In the genomic region with DNA sequence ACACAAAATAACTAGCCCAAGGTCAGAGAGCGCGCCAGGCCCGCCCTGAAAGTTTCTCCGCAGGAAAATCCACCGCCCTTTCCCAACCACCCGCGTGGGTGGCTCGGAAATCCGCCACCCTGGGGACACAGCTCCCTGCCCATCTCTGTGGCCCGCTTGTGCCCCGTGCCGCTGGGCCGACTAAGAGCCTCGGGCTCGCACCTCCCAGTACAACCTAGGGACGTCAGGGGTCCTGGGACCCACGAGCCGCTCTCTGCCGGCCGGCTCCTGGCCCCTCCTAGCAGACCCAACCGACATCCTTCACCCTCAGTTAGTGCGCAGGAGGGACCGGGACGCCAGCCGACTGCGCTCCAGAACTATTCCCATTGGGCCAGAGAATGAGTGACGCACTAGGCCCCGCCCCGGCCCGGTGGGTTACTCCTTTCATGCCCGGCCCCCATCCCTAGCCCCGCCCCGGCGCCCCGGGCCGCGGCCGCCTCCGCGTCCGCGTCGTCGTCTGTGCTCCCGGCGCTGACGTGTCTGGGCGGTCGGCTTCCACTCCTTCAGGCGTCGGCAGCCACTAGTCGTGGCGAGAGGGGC, we compare ENCODE assay signal across 8 cellular contexts. TPM values are rescaled to one million over a fixed set of nuclear protein-coding genes. Genes with fewer than 3 reads are reported as not detected.
DNase-seq lines count a peak whose midpoint lies in the region; ATAC-seq, FAIRE-seq and TF ChIP-seq lines count a peak whose summit lies in the region.

No MANE protein-coding gene starts in this region.

- TF ChIP-seq EP300 in HepG2 (IDR thresholded peaks at IDR 0.05; ENCODE audit: low read depth in 2 of 2, low read length in 2 of 2) (no peak), HepG2 (CRISPR knock-in tag; IDR thresholded peaks at IDR 0.05; ENCODE audit: borderline replicate concordance) (no peak)

- H3K9ac ChIP-seq in HepG2 (ENCODE audit: insufficient read depth, low read depth, low read length): peak overlapping the region; percentile 97

- TF ChIP-seq CTCF in C4-2B (conservative IDR thresholded peaks at IDR 0.05): no peak
- TF ChIP-seq CTCF in HepG2 (CRISPR knock-in tag; IDR thresholded peaks at IDR 0.05): no peak

- in situ Hi-C loops in HepG2 (cut with HindIII; ENCODE audit: extremely low pct_ligation_motif_present, low pct_unique_long_range_greater_than_20kb): no loop called here

- TF ChIP-seq RAD21 in HepG2 (CRISPR knock-in tag; IDR thresholded peaks at IDR 0.05): no peak

- H2AFZ ChIP-seq in HepG2 (ENCODE audit: low read length): no peak overlapping the region

- peak overlapping the region; percentile 84 for H3K4me2 ChIP-seq in HepG2 (ENCODE audit: low read depth, low read length)

- H3K36me3 ChIP-seq in HepG2 (replicated peaks in 1 of 2; ENCODE audit: control insufficient read depth in 1 of 2, insufficient read depth in 2 of 2, low read length in 2 of 2): peaks cover 0 to 4% of the 10 kb centered on the region in 2 experiments; a peak in 1 of 5 replicates

- CTCF ChIA-PET in HepG2 (lab: Yijun Ruan, JAX; ENCODE audit: low intra/inter-chr PET ratio, low total read pairs): no interaction called here

- peak overlapping the region; percentile 98 for H3K27ac ChIP-seq in C4-2B
- peak overlapping the region; percentile 95 for H3K27ac ChIP-seq in HepG2 (ENCODE audit: extremely low read length, insufficient read depth, low read length)

- ATAC-seq in GM19372 (IDR thresholded peaks at IDR 0.05; ENCODE audit: low read depth, unreplicated experiment) (peak; percentile 90), HG03521 (IDR thresholded peaks at IDR 0.05; ENCODE audit: unreplicated experiment) (peak; percentile 95), HepG2 (peak; percentile 94)

- peaks cover 45% of the 10 kb centered on the region for H3K79me2 ChIP-seq in HepG2 (ENCODE audit: insufficient read depth, low read length)

- POLR2A ChIA-PET in HepG2 (lab: Yijun Ruan, JAX): interaction anchor here (1.0 to 1.5 kb wide), 2 partner anchors 12 to 35 kb away, joined by 3 to 9 read pairs; no protein-coding TSS in a partner anchor

- 2% methylated on average over 10 of the region's 53 CpGs for WGBS in HepG2 (ENCODE audit: low lambda C conversion rate)

- H3K9me3 ChIP-seq in HepG2 (ENCODE audit: low read length): no peaks in the 10 kb centered on the region

- intact Hi-C loops in HepG2 (cut with micrococcal nuclease; ENCODE audit: unreplicated experiment): loop anchor here (2.0 to 5.0 kb wide), 2 partner anchors 36 to 62 kb away; no protein-coding TSS in a partner anchor

- FAIRE-seq in HepG2 (lab: Jason Lieb, UNC): no peak

- no peaks in the 10 kb centered on the region; a peak in 1 of 5 replicates for H3K27me3 ChIP-seq in HepG2 (ENCODE audit: control insufficient read depth in 1 of 2, insufficient read depth in 2 of 2, low read length in 2 of 2)

- peaks cover 43% of the 10 kb centered on the region for H3K4me1 ChIP-seq in HepG2 (ENCODE audit: insufficient read depth, low read length)

- TF ChIP-seq POLR2A in HepG2 (IDR thresholded peaks at IDR 0.05; ENCODE audit: insufficient read depth in 1 of 2, low read depth in 2 of 2, low read length in 2 of 2): peak in 1 of 2 experiments; percentile 28; a peak in 2 of 4 replicates

- H4K20me1 ChIP-seq in HepG2 (ENCODE audit: insufficient read depth, low read length): peaks cover 11% of the 10 kb centered on the region; the same call in 1 of the 2 replicates

- DNase-seq in NCI-H69 (lab: John Stamatoyannopoulos, UW) (peak; percentile 99), dedifferentiated amniotic fluid mesenchymal stem cell (ENCODE audit: extremely low spot score) (peak; percentile 97), HepG2 (ENCODE audit: low spot score) (peak; percentile 93)
- DNase-seq in activated CD4-positive, alpha-beta T cell treated with anti-CD3 and anti-CD28 coated beads, Interleukin-2, amount 50 U/mL, for 1 hour: peak; percentile 99
- DNase-seq in stimulated activated CD4-positive, alpha-beta T cell treated with anti-CD3 and anti-CD28 coated beads, Interleukin-2, amount 100 ng/mL, for 48 hours: peak; percentile 96 to 98

- H3K4me3 ChIP-seq in HepG2 (replicated peaks in 1 of 3; ENCODE audit: insufficient read depth in 1 of 3, low read depth in 2 of 3, low read length in 3 of 3): peak overlapping the region; percentile 79 to 100 (median 96)

- BruUV-seq in HepG2 (replicated peaks; lab: Mats Ljungman, UMichigan): no TSS peak

TF ChIP-seq in HepG2, 621 proteins besides CTCF, POLR2A, EP300 and RAD21 (continues in another document):
- TF ChIP-seq, protein P1, sequence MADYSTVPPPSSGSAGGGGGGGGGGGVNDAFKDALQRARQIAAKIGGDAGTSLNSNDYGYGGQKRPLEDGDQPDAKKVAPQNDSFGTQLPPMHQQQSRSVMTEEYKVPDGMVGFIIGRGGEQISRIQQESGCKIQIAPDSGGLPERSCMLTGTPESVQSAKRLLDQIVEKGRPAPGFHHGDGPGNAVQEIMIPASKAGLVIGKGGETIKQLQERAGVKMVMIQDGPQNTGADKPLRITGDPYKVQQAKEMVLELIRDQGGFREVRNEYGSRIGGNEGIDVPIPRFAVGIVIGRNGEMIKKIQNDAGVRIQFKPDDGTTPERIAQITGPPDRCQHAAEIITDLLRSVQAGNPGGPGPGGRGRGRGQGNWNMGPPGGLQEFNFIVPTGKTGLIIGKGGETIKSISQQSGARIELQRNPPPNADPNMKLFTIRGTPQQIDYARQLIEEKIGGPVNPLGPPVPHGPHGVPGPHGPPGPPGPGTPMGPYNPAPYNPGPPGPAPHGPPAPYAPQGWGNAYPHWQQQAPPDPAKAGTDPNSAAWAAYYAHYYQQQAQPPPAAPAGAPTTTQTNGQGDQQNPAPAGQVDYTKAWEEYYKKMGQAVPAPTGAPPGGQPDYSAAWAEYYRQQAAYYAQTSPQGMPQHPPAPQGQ (CRISPR knock-in tag; IDR thresholded peaks at IDR 0.05; ENCODE audit: borderline replicate concordance): no peak
- TF ChIP-seq PAX8 (CRISPR knock-in tag; IDR thresholded peaks at IDR 0.05; ENCODE audit: borderline replicate concordance): 0 out of 2 replicates have a peak, but pooled peaks have one; percentile 32
- TF ChIP-seq SMAD3 (CRISPR knock-in tag; IDR thresholded peaks at IDR 0.05): no peak
- TF ChIP-seq PITX1 (CRISPR knock-in tag; IDR thresholded peaks at IDR 0.05): no peak
- no peak for TF ChIP-seq ATRX (CRISPR knock-in tag; IDR thresholded peaks at IDR 0.05; ENCODE audit: borderline replicate concordance)
- no peak; the same call in 1 of the 2 replicates for TF ChIP-seq ZBED4 (CRISPR knock-in tag; IDR thresholded peaks at IDR 0.05; ENCODE audit: borderline replicate concordance)
- TF ChIP-seq ZNF232 (CRISPR knock-in tag; IDR thresholded peaks at IDR 0.05; ENCODE audit: borderline replicate concordance): no peak

RNA-seq across cellular contexts. Expression of gene UAP1, which starts 0.4 kb away (rescaled TPM):
- total RNA-seq in HepG2 (2016; rRNA removed; fragmentation: Illumina TruSeq; extraction: Trizol): 117 and 162 TPM in 2 replicates
- 62.4 and 68.0 TPM in 2 replicates for total RNA-seq in HepG2 (2016; cell fraction: cytosol; rRNA removed; fragmentation: Illumina TruSeq; extraction: Trizol; ENCODE audit: low read depth)
- 109 and 140 TPM in 2 replicates for total RNA-seq in HepG2 (2016; cell fraction: insoluble cytoplasmic fraction; rRNA removed; fragmentation: Illumina TruSeq; extraction: Trizol)
- total RNA-seq in HepG2 (2016; cell fraction: membrane; rRNA removed; fragmentation: Illumina TruSeq; extraction: Trizol): 135 and 144 TPM in 2 replicates
- total RNA-seq in HepG2 (2016; cell fraction: nucleus; rRNA removed; fragmentation: Illumina TruSeq; extraction: Trizol): 66.8 and 67.6 TPM in 2 replicates
- polyA plus RNA-seq in HepG2 (2011; rRNA removed): 37.9 and 48.4 TPM in 2 replicates
- polyA plus RNA-seq in HepG2 (2011; cell fraction: cytosol; rRNA removed): 20.2 and 33.8 TPM in 2 replicates
- 18.1 and 22.9 TPM in 2 replicates for polyA plus RNA-seq in HepG2 (2011; cell fraction: nucleus; rRNA removed)
- polyA plus RNA-seq in HepG2 (2012): 51.4 and 61.8 TPM in 2 replicates
- polyA plus RNA-seq in HepG2 (2016; cell fraction: cytosol; fragmentation: Illumina TruSeq; extraction: Trizol; ENCODE audit: low read depth): 57.2 and 59.6 TPM in 2 replicates
- 107 and 111 TPM in 2 replicates for polyA plus RNA-seq in HepG2 (2016; cell fraction: insoluble cytoplasmic fraction; fragmentation: Illumina TruSeq; extraction: Trizol; ENCODE audit: low read depth)
- polyA plus RNA-seq in HepG2 (2016; cell fraction: membrane; fragmentation: Illumina TruSeq; extraction: Trizol; ENCODE audit: low read depth): 89.8 and 91.7 TPM in 2 replicates
- 62.8 and 91.5 TPM in 2 replicates for polyA plus RNA-seq in HepG2 (2016; cell fraction: nucleus; fragmentation: Illumina TruSeq; extraction: Trizol; ENCODE audit: insufficient read depth, low read depth)
- 19.0 and 32.6 TPM in 2 replicates for polyA minus RNA-seq in HepG2 (2011; rRNA and poly(A)+ RNA removed; ENCODE audit: low replicate concordance)
- polyA minus RNA-seq in HepG2 (2011; cell fraction: cytosol; rRNA and poly(A)+ RNA removed): 27.3 and 28.9 TPM in 2 replicates
- polyA minus RNA-seq in HepG2 (2011; cell fraction: nucleus; rRNA and poly(A)+ RNA removed): 69.6 and 72.4 TPM in 2 replicates

Comparison
In these comparisons a context has a peak if more than half of its experiments do, and no peak if none do; other contexts are left out.
1. Peak in every context shown above with its lines: DNase-seq, ATAC-seq, H3K4me3 ChIP-seq and H3K27ac ChIP-seq.